In the genomic region with DNA sequence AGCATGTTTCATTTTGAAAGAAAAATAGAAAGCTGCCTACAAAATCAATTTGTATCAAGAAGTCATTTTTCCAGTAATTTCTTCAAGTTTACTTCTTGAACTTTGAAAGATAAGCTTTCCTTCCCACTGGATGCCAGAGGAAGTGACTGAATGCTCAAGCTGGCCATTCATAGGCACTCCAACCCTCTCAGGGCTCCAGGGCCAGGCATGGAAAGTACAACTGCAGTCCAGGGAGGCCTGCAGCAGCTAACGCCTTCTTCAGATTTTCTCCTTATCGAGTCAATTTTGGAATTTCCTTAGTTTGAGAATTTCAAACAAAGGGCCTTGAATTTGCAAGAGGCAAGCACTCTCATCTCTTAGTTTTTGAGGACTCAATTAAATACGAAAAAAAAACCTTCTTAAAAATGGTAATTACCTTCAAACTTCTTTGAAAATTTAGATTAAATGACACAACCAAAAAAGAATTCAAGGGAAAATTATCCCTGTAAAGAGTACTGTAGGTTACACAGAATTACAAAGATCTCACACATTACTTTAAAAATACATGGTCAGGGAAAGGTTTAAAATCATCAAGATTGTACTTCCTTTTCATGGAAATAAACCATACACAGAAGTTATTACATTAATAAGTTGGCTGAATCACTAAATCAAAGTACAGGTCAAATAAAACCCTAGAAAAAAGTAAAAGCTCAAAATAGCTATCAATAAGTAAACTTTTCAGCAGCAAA, we compare ENCODE assay signal across 8 cellular contexts. TPM values are rescaled to one million over a fixed set of nuclear protein-coding genes. Genes with fewer than 3 reads are reported as not detected.
DNase-seq lines count a peak whose midpoint lies in the region; ATAC-seq lines count a peak whose summit lies in the region.

No MANE protein-coding gene starts in this region.

- H3K4me1 Mint-ChIP-seq in naive B cell: peaks cover 37 to 67% (median 47%) of the 10 kb centered on the region in 3 donors

- no peaks in the 10 kb centered on the region for H3K27me3 Mint-ChIP-seq in naive B cell

- H3K4me3 Mint-ChIP-seq in naive B cell: peak overlapping the region in 7 of 8 donors; percentile 85 to 100 (median 91)

- peaks cover 4 to 7% of the 10 kb centered on the region in 2 donors for H3K36me3 Mint-ChIP-seq in naive B cell

- H3K27ac Mint-ChIP-seq in naive B cell: peak overlapping the region in 2 of 6 donors; percentile 27 to 88

- no peaks in the 10 kb centered on the region for H3K9me3 Mint-ChIP-seq in naive B cell

- ATAC-seq in naive B cell (ENCODE audit: low read depth in 2 of 2) (no peak), HG02885 (IDR thresholded peaks at IDR 0.05; ENCODE audit: poor library complexity, unreplicated experiment) (no peak), GM18511 (IDR thresholded peaks at IDR 0.05; ENCODE audit: unreplicated experiment) (no peak)

- DNase-seq in COLO829 (ENCODE audit: low spot score): peak; percentile 71
- peak; percentile 19 for DNase-seq in NAMALWA (ENCODE audit: low spot score)
- peak; percentile 41 for DNase-seq in dedifferentiated amniotic fluid mesenchymal stem cell (ENCODE audit: extremely low spot score)
- DNase-seq in naive B cell: no peak
- DNase-seq in stimulated activated CD4-positive, alpha-beta T cell treated with anti-CD3 and anti-CD28 coated beads, Interleukin-2, amount 100 ng/mL, for 24 hours: no peak
- DNase-seq in NOMO-1 treated with dmso at 0.1 percent for 144 hours (lab: John Stamatoyannopoulos, UW; ENCODE audit: unreplicated experiment): no peak

RNA-seq across cellular contexts. Expression of a gene that starts 2.5 kb away (rescaled TPM):
- 10 to 100 TPM in 3 of 6 donors, 1 to 10 TPM in 3; 3.7 to 14.7 (median 9.2) TPM for polyA plus RNA-seq in naive B cell (ENCODE audit: low read depth in 6 of 6)

Comparison
In these comparisons a context has a peak if more than half of its experiments do, and no peak if none do; other contexts are left out.
1. DNase-seq: peak in COLO829 (single experiment), NAMALWA (single experiment) and dedifferentiated amniotic fluid mesenchymal stem cell (single experiment); none in naive B cell (single experiment), stimulated activated CD4-positive, alpha-beta T cell treated with anti-CD3 and anti-CD28 coated beads, Interleukin-2, amount 100 ng/mL, for 24 hours (0 of 2) and NOMO-1 treated with dmso at 0.1 percent for 144 hours (single experiment).